ENCODE assay signal across 8 cellular contexts in the genomic region with DNA sequence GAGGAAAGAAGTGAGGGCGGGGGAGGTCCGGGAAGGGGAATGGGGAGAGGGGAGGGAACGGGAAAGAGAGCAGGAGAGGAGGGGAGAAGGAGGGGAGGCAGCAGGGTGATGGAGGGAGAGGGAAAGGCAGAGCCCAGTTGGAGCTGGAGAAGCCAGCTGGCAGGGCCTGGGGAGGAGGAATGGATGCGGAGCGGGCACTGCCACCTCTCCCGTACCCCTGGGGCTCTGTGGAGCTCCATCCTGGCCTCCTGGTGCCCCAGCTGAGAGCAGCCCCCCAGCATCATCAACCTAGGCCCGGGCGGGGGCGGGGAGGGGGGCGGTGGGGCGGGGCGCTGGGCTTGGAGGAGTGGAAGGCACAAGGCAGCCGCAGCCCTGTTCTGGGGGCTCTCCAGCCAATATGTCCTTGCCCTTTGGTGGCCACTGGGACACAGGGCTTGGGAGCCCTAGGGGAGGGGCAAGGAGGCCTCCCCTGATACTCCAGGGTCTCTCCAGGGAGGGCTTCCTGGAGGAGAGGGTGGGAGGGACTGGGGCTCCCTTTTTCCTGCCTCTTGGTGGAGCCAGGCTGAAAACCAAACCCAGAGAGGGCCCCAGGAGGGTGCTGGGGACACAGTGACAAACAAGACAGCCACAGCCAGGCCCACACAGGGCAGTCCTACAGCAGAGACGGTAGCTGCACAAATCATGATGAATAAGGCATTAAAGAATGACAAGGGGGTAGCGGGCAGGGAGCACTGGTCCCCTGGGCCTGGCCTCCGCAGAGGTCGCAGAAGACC.
DNase-seq lines count a peak whose midpoint lies in the region; ATAC-seq and TF ChIP-seq lines count a peak whose summit lies in the region.

No MANE protein-coding gene starts in this region.

- H3K4me3 ChIP-seq in ACC112 (ENCODE audit: low read depth, low read length) (peak overlapping the region; percentile 76), HEK293 (ENCODE audit: low read depth, low read length) (peak overlapping the region; percentile 27), right cardiac atrium (ENCODE audit: low read length) (peak overlapping the region; percentile 76), psoas muscle (peak overlapping the region; percentile 81)

- peaks cover 21% of the 10 kb centered on the region for H3K4me1 Mint-ChIP-seq in activated naive CD8-positive, alpha-beta T cell (ENCODE audit: low read depth)

- 11% methylated on average over 17 of the region's 17 CpGs for WGBS in right cardiac atrium
- WGBS in psoas muscle, 3 donors, result 21 to 34% (median 24%) methylated on average over 14 to 17 of the region's 17 CpGs

- H3K79me2 ChIP-seq in ACC112 (ENCODE audit: control insufficient read depth, insufficient read depth, low read length, unreplicated experiment), result peaks cover 9% of the 10 kb centered on the region

- TF ChIP-seq CTCF in HEK293 (tag by site-specific recombination; IDR thresholded peaks at IDR 0.05) (no peak), psoas muscle (IDR thresholded peaks at IDR 0.05) (no peak)

- DNase-seq in right cardiac atrium, result peak; percentile 61 to 84 (median 84)
- peak in 1 of 2 donors; percentile 56 for DNase-seq in psoas muscle
- DNase-seq in HuH-7.5 (ENCODE audit: low spot score), result no peak

- intact Hi-C loops in right cardiac atrium (cut with DNase I), result loop anchor here (5.0 to 10.0 kb wide), 9 partner anchors 105 to 362 kb away; partner anchors contain the start of gene IER5L (in 2 of the 4)
- intact Hi-C loops in psoas muscle (cut with DNase I), result loop anchor here (5.0 to 10.0 kb wide), 3 partner anchors 50 to 362 kb away; no protein-coding TSS in a partner anchor

- H3K9me3 ChIP-seq in HEK293 (ENCODE audit: control insufficient read depth, insufficient read depth, low read depth, low read length), result no peaks in the 10 kb centered on the region
- no peaks in the 10 kb centered on the region for H3K9me3 ChIP-seq in right cardiac atrium (ENCODE audit: control insufficient read depth, low read length)
- no peaks in the 10 kb centered on the region for H3K9me3 ChIP-seq in psoas muscle

- CTCF ChIA-PET in HEK293 (lab: Yijun Ruan, JAX), result interaction anchor here (0.6 to 1.9 kb wide), 6 partner anchors 89 to 844 kb away, joined by 3 to 9 read pairs (median 4); partner anchors contain the start of gene IER5L

- no peak overlapping the region for H3K27ac Mint-ChIP-seq in activated naive CD8-positive, alpha-beta T cell

- H3K4me3 Mint-ChIP-seq in activated naive CD8-positive, alpha-beta T cell, result peak overlapping the region; percentile 84

- H3K9me3 Mint-ChIP-seq in activated naive CD8-positive, alpha-beta T cell (ENCODE audit: low read depth), result no peaks in the 10 kb centered on the region

- ATAC-seq in right cardiac atrium, result peak; percentile 24 to 34
- ATAC-seq in psoas muscle, result peak; percentile 7 to 16 (median 13)
- ATAC-seq in HG02759 (IDR thresholded peaks at IDR 0.05; ENCODE audit: unreplicated experiment), result no peak
- no peak for ATAC-seq in HG02623 (IDR thresholded peaks at IDR 0.05; ENCODE audit: unreplicated experiment)

- no peak overlapping the region for H2AFZ ChIP-seq in ACC112 (ENCODE audit: low read length, unreplicated experiment)

- H3K27me3 ChIP-seq in ACC112 (ENCODE audit: insufficient read depth, low read length) (no peaks in the 10 kb centered on the region), right cardiac atrium (ENCODE audit: control insufficient read depth, insufficient read depth) (no peaks in the 10 kb centered on the region), psoas muscle (ENCODE audit: insufficient read depth in 3 of 3, low read length in 2 of 3) (no peaks in the 10 kb centered on the region)

- H3K36me3 ChIP-seq in ACC112 (ENCODE audit: insufficient read depth, low read length), result peaks cover 7% of the 10 kb centered on the region; the same call in 1 of the 2 replicates
- no peaks in the 10 kb centered on the region for H3K36me3 ChIP-seq in HEK293 (ENCODE audit: control insufficient read depth in 2 of 2, insufficient read depth in 1 of 2, low read length in 2 of 2)
- peaks cover 0 to 2% of the 10 kb centered on the region in 2 donors for H3K36me3 ChIP-seq in psoas muscle (ENCODE audit: insufficient read depth in 1 of 2, low read depth in 1 of 2)

- H3K36me3 Mint-ChIP-seq in activated naive CD8-positive, alpha-beta T cell, result peaks cover 4% of the 10 kb centered on the region

- H3K27me3 Mint-ChIP-seq in activated naive CD8-positive, alpha-beta T cell, result no peaks in the 10 kb centered on the region

- peaks cover 29% of the 10 kb centered on the region for H3K4me1 ChIP-seq in ACC112 (ENCODE audit: control insufficient read depth, insufficient read depth, low read length, unreplicated experiment)
- H3K4me1 ChIP-seq in HEK293 (ENCODE audit: control insufficient read depth, insufficient read depth, low read length), result 0 out of 2 replicates have a peak, but pooled peaks cover 2% of the 10 kb centered on the region
- H3K4me1 ChIP-seq in right cardiac atrium (ENCODE audit: control insufficient read depth, insufficient read depth, low read length), result no peaks in the 10 kb centered on the region
- H3K4me1 ChIP-seq in psoas muscle, result peaks cover 26% of the 10 kb centered on the region

- POLR2A ChIA-PET in HEK293 (lab: Yijun Ruan, JAX), result interaction anchor here (0.6 to 4.5 kb wide), 27 partner anchors 8 to 786 kb away, joined by 3 to 56 read pairs (median 4); partner anchors contain the start of gene IER5L

- H3K27ac ChIP-seq in ACC112 (ENCODE audit: low read depth, low read length) (peak overlapping the region; percentile 84), HEK293 (ENCODE audit: extremely low read depth, low read depth, low read length) (peak overlapping the region; percentile 87; the same call in 1 of the 2 replicates), right cardiac atrium (ENCODE audit: low read length) (peak overlapping the region; percentile 95), psoas muscle (peak overlapping the region; percentile 92)

TF ChIP-seq in HEK293, 187 proteins besides CTCF, POLR2A, EP300 and RAD21 (continues in another document):
- TF ChIP-seq, protein P1, sequence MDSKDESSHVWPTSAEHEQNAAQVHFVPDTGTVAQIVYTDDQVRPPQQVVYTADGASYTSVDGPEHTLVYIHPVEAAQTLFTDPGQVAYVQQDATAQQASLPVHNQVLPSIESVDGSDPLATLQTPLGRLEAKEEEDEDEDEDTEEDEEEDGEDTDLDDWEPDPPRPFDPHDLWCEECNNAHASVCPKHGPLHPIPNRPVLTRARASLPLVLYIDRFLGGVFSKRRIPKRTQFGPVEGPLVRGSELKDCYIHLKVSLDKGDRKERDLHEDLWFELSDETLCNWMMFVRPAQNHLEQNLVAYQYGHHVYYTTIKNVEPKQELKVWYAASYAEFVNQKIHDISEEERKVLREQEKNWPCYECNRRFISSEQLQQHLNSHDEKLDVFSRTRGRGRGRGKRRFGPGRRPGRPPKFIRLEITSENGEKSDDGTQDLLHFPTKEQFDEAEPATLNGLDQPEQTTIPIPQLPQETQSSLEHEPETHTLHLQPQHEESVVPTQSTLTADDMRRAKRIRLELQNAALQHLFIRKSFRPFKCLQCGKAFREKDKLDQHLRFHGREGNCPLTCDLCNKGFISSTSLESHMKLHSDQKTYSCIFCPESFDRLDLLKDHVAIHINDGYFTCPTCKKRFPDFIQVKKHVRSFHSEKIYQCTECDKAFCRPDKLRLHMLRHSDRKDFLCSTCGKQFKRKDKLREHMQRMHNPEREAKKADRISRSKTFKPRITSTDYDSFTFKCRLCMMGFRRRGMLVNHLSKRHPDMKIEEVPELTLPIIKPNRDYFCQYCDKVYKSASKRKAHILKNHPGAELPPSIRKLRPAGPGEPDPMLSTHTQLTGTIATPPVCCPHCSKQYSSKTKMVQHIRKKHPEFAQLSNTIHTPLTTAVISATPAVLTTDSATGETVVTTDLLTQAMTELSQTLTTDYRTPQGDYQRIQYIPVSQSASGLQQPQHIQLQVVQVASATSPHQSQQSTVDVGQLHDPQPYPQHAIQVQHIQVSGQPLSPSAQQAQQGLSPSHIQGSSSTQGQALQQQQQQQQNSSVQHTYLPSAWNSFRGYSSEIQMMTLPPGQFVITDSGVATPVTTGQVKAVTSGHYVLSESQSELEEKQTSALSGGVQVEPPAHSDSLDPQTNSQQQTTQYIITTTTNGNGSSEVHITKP (tag by site-specific recombination; IDR thresholded peaks at IDR 0.05), result peak; percentile 89
- TF ChIP-seq GLIS1 (tag by site-specific recombination; IDR thresholded peaks at IDR 0.05), result peak; percentile 74
- TF ChIP-seq ZNF350 (tag by site-specific recombination; IDR thresholded peaks at IDR 0.05), result no peak
- TF ChIP-seq, protein P2, sequence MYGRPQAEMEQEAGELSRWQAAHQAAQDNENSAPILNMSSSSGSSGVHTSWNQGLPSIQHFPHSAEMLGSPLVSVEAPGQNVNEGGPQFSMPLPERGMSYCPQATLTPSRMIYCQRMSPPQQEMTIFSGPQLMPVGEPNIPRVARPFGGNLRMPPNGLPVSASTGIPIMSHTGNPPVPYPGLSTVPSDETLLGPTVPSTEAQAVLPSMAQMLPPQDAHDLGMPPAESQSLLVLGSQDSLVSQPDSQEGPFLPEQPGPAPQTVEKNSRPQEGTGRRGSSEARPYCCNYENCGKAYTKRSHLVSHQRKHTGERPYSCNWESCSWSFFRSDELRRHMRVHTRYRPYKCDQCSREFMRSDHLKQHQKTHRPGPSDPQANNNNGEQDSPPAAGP (tag by site-specific recombination; IDR thresholded peaks at IDR 0.05), result no peak
- peak; percentile 8; the same call in 1 of the 2 replicates for TF ChIP-seq ZNF341 (tag by site-specific recombination; IDR thresholded peaks at IDR 0.05; ENCODE audit: low read depth)
- peak; percentile 38; the same call in 1 of the 2 replicates for TF ChIP-seq SP2 (tag by site-specific recombination; IDR thresholded peaks at IDR 0.05)
- TF ChIP-seq ZNF398 (tag by site-specific recombination; IDR thresholded peaks at IDR 0.05), result peak; percentile 98
- peak; percentile 61; the same call in 1 of the 2 replicates for TF ChIP-seq ZIC2 (tag by site-specific recombination; IDR thresholded peaks at IDR 0.05)
- TF ChIP-seq PRDM1 (tag by site-specific recombination; IDR thresholded peaks at IDR 0.05), result peak; percentile 2; the same call in 1 of the 2 replicates

Comparison
In these comparisons a context has a peak if more than half of its experiments do, and no peak if none do; other contexts are left out.
1. H3K4me3 ChIP-seq: peak in every context shown above with its lines; median percentile 81 in psoas muscle; 76 in ACC112; 76 in right cardiac atrium; 27 in HEK293.
2. ATAC-seq: peak in right cardiac atrium (2 of 2) and psoas muscle (4 of 4); none in HG02759 (single experiment) and HG02623 (single experiment).
3. Peak in every context shown above with its lines, with median percentiles within 50 percentile points of each other: H3K27ac ChIP-seq.